ENCODE assay signal across 19 cellular contexts in genomic region chr3:141082064-141082463, GRCh38. TPM values are rescaled to one million over a fixed set of nuclear protein-coding genes. Genes with fewer than 3 reads are reported as not detected.
"Had no signal": no experiment of that assay in that cellular context is flagged by ENCODE, and none has a peak within 500 bp of the region (broad histone marks: within the 10 kb centered on the region; RNA-seq: fewer than 3 reads in every experiment).

No MANE protein-coding gene starts in this region.

- H3K27me3 ChIP-seq: right lobe of liver had no signal

- H3K4me3 ChIP-seq: esophagus squamous epithelium, psoas muscle, right lobe of liver had no signal

- H3K4me1 ChIP-seq: right lobe of liver had no signal

- H3K9me3 Mint-ChIP-seq: activated CD4-positive, alpha-beta memory T cell treated with anti-CD3 and anti-CD28 coated beads, Interleukin-2, amount 10 ng/mL, durations not matched to agents 7 days and 5 days; activated naive CD8-positive, alpha-beta T cell treated with anti-CD3 and anti-CD28 coated beads, Interleukin-2, amount 10 ng/mL, durations not matched to agents 7 days and 5 days; activated T-cell treated with anti-CD3 and anti-CD28 coated beads, Interleukin-2, amount 50 U/mL, for 72 hours; memory B cell; stimulated activated naive CD8-positive, alpha-beta T cell treated with anti-CD3 and anti-CD28 coated beads, Interleukin-15, Interleukin-2, amounts not matched to agents 100 ng/mL and 50 ng/mL, for 24 hours had no signal

- H3K4me3 Mint-ChIP-seq: activated CD4-positive, alpha-beta memory T cell treated with anti-CD3 and anti-CD28 coated beads, Interleukin-2, amount 10 ng/mL, durations not matched to agents 7 days and 5 days; activated CD4-positive, alpha-beta T cell treated with anti-CD3 and anti-CD28 coated beads for 36 hours; activated naive CD8-positive, alpha-beta T cell treated with anti-CD3 and anti-CD28 coated beads, Interleukin-2, amount 10 ng/mL, durations not matched to agents 7 days and 5 days; activated T-cell treated with anti-CD3 and anti-CD28 coated beads, Interleukin-2, amount 50 U/mL, for 72 hours; memory B cell; stimulated activated naive CD8-positive, alpha-beta T cell treated with anti-CD3 and anti-CD28 coated beads, Interleukin-15, Interleukin-2, amounts not matched to agents 100 ng/mL and 50 ng/mL, for 24 hours had no signal

- H3K27me3 Mint-ChIP-seq: activated CD4-positive, alpha-beta memory T cell treated with anti-CD3 and anti-CD28 coated beads, Interleukin-2, amount 10 ng/mL, durations not matched to agents 7 days and 5 days; activated CD4-positive, alpha-beta T cell treated with anti-CD3 and anti-CD28 coated beads for 36 hours had no signal

- H3K27ac Mint-ChIP-seq: activated CD4-positive, alpha-beta memory T cell treated with anti-CD3 and anti-CD28 coated beads, Interleukin-2, amount 10 ng/mL, durations not matched to agents 7 days and 5 days; activated CD4-positive, alpha-beta T cell treated with anti-CD3 and anti-CD28 coated beads for 36 hours; activated naive CD8-positive, alpha-beta T cell treated with anti-CD3 and anti-CD28 coated beads, Interleukin-2, amount 10 ng/mL, durations not matched to agents 7 days and 5 days; activated T-cell treated with anti-CD3 and anti-CD28 coated beads, Interleukin-2, amount 50 U/mL, for 72 hours; memory B cell; stimulated activated naive CD8-positive, alpha-beta T cell treated with anti-CD3 and anti-CD28 coated beads, Interleukin-15, Interleukin-2, amounts not matched to agents 100 ng/mL and 50 ng/mL, for 24 hours had no signal

- H3K27ac ChIP-seq: esophagus squamous epithelium, psoas muscle, right lobe of liver, VCaP had no signal

- DNase-seq: activated CD4-positive, alpha-beta memory T cell treated with anti-CD3 and anti-CD28 coated beads, Interleukin-2, amount 10 ng/mL, durations not matched to agents 7 days and 5 days; activated CD4-positive, alpha-beta T cell treated with anti-CD3 and anti-CD28 coated beads for 36 hours; activated CD8-positive, alpha-beta memory T cell treated with anti-CD3 and anti-CD28 coated beads, Interleukin-2, amount 50 U/mL, for 4 hours; activated naive CD8-positive, alpha-beta T cell treated with anti-CD3 and anti-CD28 coated beads, Interleukin-2, amount 10 ng/mL, durations not matched to agents 7 days and 5 days; activated T-cell treated with anti-CD3 and anti-CD28 coated beads, Interleukin-2, amount 50 U/mL, for 72 hours; anterior cingulate cortex; esophagus squamous epithelium; foreskin fibroblast; right lobe of liver; stimulated activated CD4-positive, alpha-beta T cell treated with anti-CD3 and anti-CD28 coated beads, Interleukin-12 subunit alpha, Interleukin-12 subunit beta, amount 100 ng/mL, for 4 hours; stimulated activated CD4-positive, alpha-beta T cell treated with anti-CD3 and anti-CD28 coated beads, Interleukin-4, amount 100 ng/mL, for 1 hour; stimulated activated CD8-positive, alpha-beta memory T cell treated with anti-CD3 and anti-CD28 coated beads, Interleukin-4, amount 100 ng/mL, for 48 hours; SW 1271; T1000 had no signal

- H3K36me3 ChIP-seq: esophagus squamous epithelium, right lobe of liver had no signal

- H3K36me3 Mint-ChIP-seq: activated naive CD8-positive, alpha-beta T cell treated with anti-CD3 and anti-CD28 coated beads, Interleukin-2, amount 10 ng/mL, durations not matched to agents 7 days and 5 days; memory B cell had no signal

- H3K9me3 ChIP-seq: esophagus squamous epithelium, psoas muscle, right lobe of liver had no signal

- H3K4me1 Mint-ChIP-seq: activated CD4-positive, alpha-beta memory T cell treated with anti-CD3 and anti-CD28 coated beads, Interleukin-2, amount 10 ng/mL, durations not matched to agents 7 days and 5 days had no signal

- ATAC-seq: activated CD4-positive, alpha-beta T cell treated with anti-CD3 and anti-CD28 coated beads for 36 hours; activated T-cell treated with anti-CD3 and anti-CD28 coated beads, Interleukin-2, amount 50 U/mL, for 72 hours; left lobe of liver; psoas muscle had no signal

RNA-seq across cellular contexts. Expression of gene SPSB4, which starts 30.9 kb away (rescaled TPM):
- total RNA-seq: activated CD4-positive, alpha-beta memory T cell treated with anti-CD3 and anti-CD28 coated beads, Interleukin-2, amount 10 ng/mL, durations not matched to agents 7 days and 5 days; activated CD4-positive, alpha-beta T cell treated with anti-CD3 and anti-CD28 coated beads for 36 hours; activated naive CD8-positive, alpha-beta T cell treated with anti-CD3 and anti-CD28 coated beads, Interleukin-2, amount 10 ng/mL, durations not matched to agents 7 days and 5 days; activated T-cell treated with anti-CD3 and anti-CD28 coated beads, Interleukin-2, amount 50 U/mL, for 72 hours; esophagus squamous epithelium had no signal
